Comparison of ENCODE assay signal across 15 cellular contexts in genomic region chr9:18658764-18659705, GRCh38.
DNase-seq lines count a peak whose midpoint lies in the region; TF ChIP-seq lines count a peak whose summit lies in the region.
"Had no signal": no experiment of that assay in that cellular context is flagged by ENCODE, and none has a peak within 500 bp of the region (broad histone marks: within the 10 kb centered on the region; RNA-seq: fewer than 3 reads in every experiment).

No MANE protein-coding gene starts in this region.

- no peak overlapping the region for H3K4me3 ChIP-seq in fibroblast of the aortic adventitia (ENCODE audit: low read depth, low read length)
- H3K4me3 ChIP-seq: lung had no signal

- no peaks in the 10 kb centered on the region for H3K27me3 Mint-ChIP-seq in activated naive CD4-positive, alpha-beta T cell treated with anti-CD3 and anti-CD28 coated beads, Interleukin-2, amount 10 ng/mL, durations not matched to agents 7 days and 5 days
- no peaks in the 10 kb centered on the region for H3K27me3 Mint-ChIP-seq in activated naive CD4-positive, alpha-beta T cell treated with anti-CD3 and anti-CD28 coated beads for 36 hours (ENCODE audit: low read depth)

- H3K4me1 Mint-ChIP-seq in activated naive CD4-positive, alpha-beta T cell treated with anti-CD3 and anti-CD28 coated beads, Interleukin-2, amount 10 ng/mL, durations not matched to agents 7 days and 5 days: no peaks in the 10 kb centered on the region
- no peaks in the 10 kb centered on the region for H3K4me1 Mint-ChIP-seq in activated naive CD4-positive, alpha-beta T cell treated with anti-CD3 and anti-CD28 coated beads for 36 hours (ENCODE audit: low read depth)

- H3K9me3 Mint-ChIP-seq in activated naive CD4-positive, alpha-beta T cell treated with anti-CD3 and anti-CD28 coated beads, Interleukin-2, amount 10 ng/mL, durations not matched to agents 7 days and 5 days: no peaks in the 10 kb centered on the region
- H3K9me3 Mint-ChIP-seq in activated naive CD4-positive, alpha-beta T cell treated with anti-CD3 and anti-CD28 coated beads for 36 hours: no peaks in the 10 kb centered on the region
- H3K9me3 Mint-ChIP-seq: activated T-cell treated with anti-CD3 and anti-CD28 coated beads, Interleukin-2, amount 50 U/mL, for 72 hours; endodermal cell had no signal

- H3K36me3 Mint-ChIP-seq in activated naive CD4-positive, alpha-beta T cell treated with anti-CD3 and anti-CD28 coated beads, Interleukin-2, amount 10 ng/mL, durations not matched to agents 7 days and 5 days: no peaks in the 10 kb centered on the region
- H3K36me3 Mint-ChIP-seq in activated naive CD4-positive, alpha-beta T cell treated with anti-CD3 and anti-CD28 coated beads for 36 hours (ENCODE audit: low read depth): no peaks in the 10 kb centered on the region

- CTCF ChIA-PET in activated naive CD4-positive, alpha-beta T cell treated with anti-CD3 and anti-CD28 coated beads, Interleukin-2, amount 10 ng/mL, durations not matched to agents 7 days and 5 days (lab: Charles Lee): no interaction called here
- CTCF ChIA-PET in activated naive CD4-positive, alpha-beta T cell treated with anti-CD3 and anti-CD28 coated beads for 36 hours (lab: Charles Lee): no interaction called here

- no peak for TF ChIP-seq CTCF in fibroblast of the aortic adventitia (IDR thresholded peaks at IDR 0.05; ENCODE audit: insufficient read depth, low read length)

- no peak for DNase-seq in activated naive CD4-positive, alpha-beta T cell treated with anti-CD3 and anti-CD28 coated beads, Interleukin-2, amount 10 ng/mL, durations not matched to agents 7 days and 5 days
- no peak for DNase-seq in activated naive CD4-positive, alpha-beta T cell treated with anti-CD3 and anti-CD28 coated beads for 36 hours
- DNase-seq in amniotic epithelial cell (ENCODE audit: low read depth): peak; percentile 70
- DNase-seq in fibroblast of the aortic adventitia (ENCODE audit: low read depth): peak; percentile 91
- DNase-seq in stromal cell of bone marrow (ENCODE audit: low read depth): peak; percentile 48
- DNase-seq in NCI-H1048 (lab: John Stamatoyannopoulos, UW): no peak
- no peak for DNase-seq in NCI-H1417 (lab: John Stamatoyannopoulos, UW)
- no peak for DNase-seq in NCI-H1092 treated with DMSO at 0.1 percent for 48 hours (lab: John Stamatoyannopoulos, UW)
- DNase-seq: activated CD4-positive, alpha-beta T cell treated with anti-CD3 and anti-CD28 coated beads, Interleukin-2, amount 50 U/mL, for 4 hours; activated T-cell treated with anti-CD3 and anti-CD28 coated beads, Interleukin-2, amount 50 U/mL, for 72 hours; anterior cingulate cortex; endodermal cell; NCI-H1436; NCI-H524 had no signal

- intact Hi-C loops in activated naive CD4-positive, alpha-beta T cell treated with anti-CD3 and anti-CD28 coated beads for 36 hours (cut with micrococcal nuclease): no loop called here

- peak overlapping the region; percentile 11 for H3K27ac Mint-ChIP-seq in activated naive CD4-positive, alpha-beta T cell treated with anti-CD3 and anti-CD28 coated beads, Interleukin-2, amount 10 ng/mL, durations not matched to agents 7 days and 5 days
- H3K27ac Mint-ChIP-seq in activated naive CD4-positive, alpha-beta T cell treated with anti-CD3 and anti-CD28 coated beads for 36 hours: no peak overlapping the region
- H3K27ac Mint-ChIP-seq: activated T-cell treated with anti-CD3 and anti-CD28 coated beads, Interleukin-2, amount 50 U/mL, for 72 hours; endodermal cell had no signal

- no peak overlapping the region for H3K4me3 Mint-ChIP-seq in activated naive CD4-positive, alpha-beta T cell treated with anti-CD3 and anti-CD28 coated beads, Interleukin-2, amount 10 ng/mL, durations not matched to agents 7 days and 5 days
- no peak overlapping the region for H3K4me3 Mint-ChIP-seq in activated naive CD4-positive, alpha-beta T cell treated with anti-CD3 and anti-CD28 coated beads for 36 hours
- H3K4me3 Mint-ChIP-seq: activated T-cell treated with anti-CD3 and anti-CD28 coated beads, Interleukin-2, amount 50 U/mL, for 72 hours; endodermal cell had no signal

Comparison
In these comparisons a context has a peak if more than half of its experiments do, and no peak if none do; other contexts are left out.
1. DNase-seq: peak in amniotic epithelial cell (single experiment), fibroblast of the aortic adventitia (single experiment) and stromal cell of bone marrow (single experiment); none in activated naive CD4-positive, alpha-beta T cell treated with anti-CD3 and anti-CD28 coated beads, Interleukin-2, amount 10 ng/mL, durations not matched to agents 7 days and 5 days (single experiment), activated naive CD4-positive, alpha-beta T cell treated with anti-CD3 and anti-CD28 coated beads for 36 hours (single experiment), NCI-H1048 (single experiment), NCI-H1417 (0 of 3) and NCI-H1092 treated with DMSO at 0.1 percent for 48 hours (single experiment).